ENCODE assay signal across 17 cellular contexts in the genomic region with DNA sequence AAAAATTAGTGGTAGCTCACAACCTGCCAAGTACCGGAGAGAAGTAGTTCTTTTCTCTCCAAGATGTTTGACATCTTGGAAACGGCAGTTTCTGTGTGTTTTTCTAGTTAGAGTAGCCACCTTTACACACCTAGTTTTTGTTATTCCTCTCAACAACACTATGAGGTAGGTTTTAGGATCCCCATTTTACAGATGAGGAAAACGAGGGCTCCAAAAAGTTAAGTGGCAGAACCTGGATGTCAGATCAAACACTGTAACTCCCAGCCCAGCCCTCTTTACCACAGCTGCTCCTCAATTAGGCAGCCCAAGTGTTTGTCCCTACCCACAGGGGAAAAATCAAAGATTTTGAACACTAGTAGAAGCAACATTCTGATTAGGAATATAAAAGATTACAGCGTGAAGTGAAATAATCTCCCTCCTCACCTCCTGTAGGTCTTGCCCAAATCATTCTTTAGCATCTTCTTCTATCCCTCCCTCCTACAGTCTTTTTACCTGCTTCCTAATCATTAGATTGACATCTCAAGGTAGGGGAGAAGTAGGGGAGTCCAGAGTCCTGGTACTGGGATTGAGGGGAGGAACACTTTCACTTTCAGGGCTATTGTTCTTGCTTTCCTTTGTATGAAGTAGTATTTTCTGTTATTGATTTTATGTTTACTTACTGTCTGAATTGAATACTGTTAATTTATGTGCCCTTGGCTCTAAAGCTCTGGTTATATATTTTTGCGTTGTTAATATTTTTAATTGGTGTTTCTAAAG.
A peak's percentile ranks its signal among the peaks of the same experiment; 100 is the strongest.
DNase-seq lines count a peak whose midpoint lies in the region; ATAC-seq and TF ChIP-seq lines count a peak whose summit lies in the region.
"Had no signal": no experiment of that assay in that cellular context is flagged by ENCODE, and none has a peak within 500 bp of the region (broad histone marks: within the 10 kb centered on the region; RNA-seq: fewer than 3 reads in every experiment).

No MANE protein-coding gene starts in this region.

- no peak overlapping the region for H4K91ac ChIP-seq in mesenchymal stem cell (ENCODE audit: low read length)

- H3K4me1 ChIP-seq in body of pancreas (peaks cover 36% of the 10 kb centered on the region), mesenchymal stem cell (ENCODE audit: control insufficient read depth, insufficient read depth, low read depth, low read length) (peaks cover 4% of the 10 kb centered on the region), gastrocnemius medialis (peaks cover 69 to 71% of the 10 kb centered on the region in 2 donors)

- no peaks in the 10 kb centered on the region for H3K9me3 ChIP-seq in body of pancreas
- no peaks in the 10 kb centered on the region for H3K9me3 ChIP-seq in mesenchymal stem cell (ENCODE audit: control insufficient read depth, low read length)
- H3K9me3 ChIP-seq in gastrocnemius medialis: no peaks in the 10 kb centered on the region
- H3K9me3 ChIP-seq: heart left ventricle had no signal

- H4K8ac ChIP-seq in mesenchymal stem cell (ENCODE audit: low read length): no peak overlapping the region

- no peak overlapping the region for H2AK5ac ChIP-seq in mesenchymal stem cell (ENCODE audit: low read length, severe bottlenecking)

- ATAC-seq in body of pancreas (no peak), gastrocnemius medialis (no peak), GM21360 (IDR thresholded peaks at IDR 0.05; ENCODE audit: unreplicated experiment) (no peak)
- ATAC-seq: heart left ventricle had no signal

- no peak overlapping the region for H3K18ac ChIP-seq in mesenchymal stem cell (ENCODE audit: low read depth in 1 of 2, low read length in 2 of 2)

- H2BK12ac ChIP-seq in mesenchymal stem cell (ENCODE audit: low read length in 2 of 2): no peak overlapping the region

- DNase-seq in body of pancreas (no peak), mesenchymal stem cell (no peak), gastrocnemius medialis (no peak), AG08396 (ENCODE audit: low spot score) (no peak), COLO829 (ENCODE audit: low spot score) (no peak), head of caudate nucleus (no peak)
- DNase-seq: activated CD4-positive, alpha-beta T cell treated with anti-CD3 and anti-CD28 coated beads, Interleukin-2, amount 50 U/mL, for 48 hours; activated effector memory CD4-positive, alpha-beta T cell treated with Interleukin-2 at 50 U/mL for 16 hours; activated naive CD8-positive, alpha-beta T cell treated with anti-CD3 and anti-CD28 coated beads, Interleukin-2, amount 10 ng/mL, durations not matched to agents 7 days and 5 days; brain microvascular endothelial cell; CD4-positive, alpha-beta memory T cell; endodermal cell; heart left ventricle; Kasumi-1; NCI-H1694 treated with DMSO at 0.1 percent for 48 hours; NCI-H2227 treated with DMSO at 0.1 percent for 48 hours had no signal

- H3K4me2 ChIP-seq in mesenchymal stem cell (ENCODE audit: low read length, poor library complexity, severe bottlenecking): no peak overlapping the region

- H3K27ac ChIP-seq in body of pancreas (peak overlapping the region; percentile 1 to 58 (median 26)), mesenchymal stem cell (ENCODE audit: low read length, poor library complexity, severe bottlenecking) (no peak overlapping the region), gastrocnemius medialis (peak overlapping the region; percentile 47 to 77 (median 70))
- H3K27ac ChIP-seq: brain microvascular endothelial cell had no signal

- no peak overlapping the region for H3K14ac ChIP-seq in mesenchymal stem cell (ENCODE audit: low read length in 2 of 2)

- H2BK120ac ChIP-seq in mesenchymal stem cell (ENCODE audit: low read depth, low read length): no peak overlapping the region

- TF ChIP-seq POLR2A in body of pancreas (IDR thresholded peaks at IDR 0.05): no peak
- TF ChIP-seq POLR2A in gastrocnemius medialis (IDR thresholded peaks at IDR 0.05): no peak

- H3K4ac ChIP-seq in mesenchymal stem cell (ENCODE audit: low read depth in 1 of 2, low read length in 2 of 2): no peak overlapping the region

- H3K79me1 ChIP-seq in mesenchymal stem cell (replicated peaks; ENCODE audit: low read length, poor library complexity, severe bottlenecking): peaks cover 8% of the 10 kb centered on the region

- H3K4me3 ChIP-seq in body of pancreas (no peak overlapping the region), mesenchymal stem cell (ENCODE audit: insufficient read depth in 1 of 2, low read depth in 1 of 2, low read length in 2 of 2) (peak overlapping the region in 1 of 2 experiments; percentile 64), gastrocnemius medialis (peak overlapping the region in 1 of 4 donors; percentile 10)
- H3K4me3 ChIP-seq: heart left ventricle had no signal

- in situ Hi-C loops in gastrocnemius medialis (cut with MboI; ENCODE audit: low sequenced_read_pairs in 4 of 4): no loop called here

- no peak overlapping the region for H2BK5ac ChIP-seq in mesenchymal stem cell (ENCODE audit: low read depth, low read length, poor library complexity, severe bottlenecking)

- TF ChIP-seq CTCF in body of pancreas (IDR thresholded peaks at IDR 0.05): no peak
- no peak for TF ChIP-seq CTCF in gastrocnemius medialis (IDR thresholded peaks at IDR 0.05 in 4 of 5, conservative IDR thresholded peaks at IDR 0.05 in 1 of 5)

- H3K27me3 ChIP-seq in body of pancreas: no peaks in the 10 kb centered on the region
- no peaks in the 10 kb centered on the region for H3K27me3 ChIP-seq in mesenchymal stem cell (ENCODE audit: control insufficient read depth in 1 of 2, insufficient read depth in 1 of 2, low read length in 2 of 2)
- no peaks in the 10 kb centered on the region for H3K27me3 ChIP-seq in gastrocnemius medialis
- H3K27me3 ChIP-seq: brain microvascular endothelial cell, heart left ventricle had no signal

- WGBS in body of pancreas, 2 donors: 54 to 60% methylated on average over 5 of the region's 5 CpGs
- WGBS in mesenchymal stem cell: 70% methylated on average over 4 of the region's 5 CpGs

- no peak overlapping the region for H2AFZ ChIP-seq in mesenchymal stem cell (ENCODE audit: low read depth, low read length)

- H3K23ac ChIP-seq in mesenchymal stem cell (ENCODE audit: low read length in 2 of 2): no peak overlapping the region

- intact Hi-C loops in body of pancreas (cut with DNase I): no loop called here
- intact Hi-C loops in gastrocnemius medialis (cut with DNase I; ENCODE audit: low total_unique reads): loop anchor here (10.0 kb wide), 1 partner anchor 304 kb away; the partner anchor contains the start of gene TBC1D23
- intact Hi-C loops in head of caudate nucleus (cut with DNase I): no loop called here

- H3K36me3 ChIP-seq in body of pancreas (replicated peaks in 1 of 2; ENCODE audit: insufficient read depth in 1 of 2, low read depth in 2 of 2): no peaks in the 10 kb centered on the region
- no peaks in the 10 kb centered on the region for H3K36me3 ChIP-seq in mesenchymal stem cell (ENCODE audit: control insufficient read depth in 1 of 2, insufficient read depth in 2 of 2, low read depth in 1 of 2, low read length in 2 of 2)
- no peaks in the 10 kb centered on the region for H3K36me3 ChIP-seq in gastrocnemius medialis
- H3K36me3 ChIP-seq: brain microvascular endothelial cell, heart left ventricle had no signal

- H3K9ac ChIP-seq in mesenchymal stem cell (ENCODE audit: low read length): peak overlapping the region; percentile 67

- H2BK15ac ChIP-seq in mesenchymal stem cell (ENCODE audit: low read depth, poor library complexity, severe bottlenecking): no peak overlapping the region
